In genomic region chr3:7484636-7485035, GRCh38 we compare ENCODE assay signal across 17 cellular contexts.
A peak's percentile ranks its signal among the peaks of the same experiment; 100 is the strongest.
DNase-seq lines count a peak whose midpoint lies in the region; ATAC-seq, FAIRE-seq and TF ChIP-seq lines count a peak whose summit lies in the region.
"Had no signal": no experiment of that assay in that cellular context is flagged by ENCODE, and none has a peak within 500 bp of the region (broad histone marks: within the 10 kb centered on the region; RNA-seq: fewer than 3 reads in every experiment).

No MANE protein-coding gene starts in this region.

- no peak for FAIRE-seq in endothelial cell of umbilical vein (lab: Jason Lieb, UNC)
- FAIRE-seq: GM18507 had no signal

- no TSS peak for BruUV-seq in A673 (replicated peaks; lab: Mats Ljungman, UMichigan)
- no TSS peak for BruUV-seq in endothelial cell of umbilical vein (replicated peaks; lab: Mats Ljungman, UMichigan)

- DNase-seq in A673 (ENCODE audit: low spot score) = peak; percentile 60
- no peak for DNase-seq in RWPE2 (ENCODE audit: low spot score)
- peak; percentile 21 for DNase-seq in endothelial cell of umbilical vein (ENCODE audit: low read depth, low spot score)
- DNase-seq in kidney glomerular epithelial cell (lab: John Stamatoyannopoulos, UW) = peak; percentile 9
- DNase-seq in upper lobe of right lung = no peak
- DNase-seq in HCEC 1CT = no peak
- DNase-seq: GM23248, Karpas-422, NCI-H187 treated with DMSO at 0.1 percent for 48 hours, NCI-H446 treated with DMSO at 0.1 percent for 48 hours, NCI-H774, PC-9, Right ventricle myocardium superior had no signal

- H3K27me3 ChIP-seq in A673 (replicated peaks; ENCODE audit: insufficient read depth, low read depth, low read length, poor library complexity) (no peaks in the 10 kb centered on the region), RWPE2 (ENCODE audit: insufficient read depth, poor library complexity, severe bottlenecking) (no peaks in the 10 kb centered on the region), endothelial cell of umbilical vein (ENCODE audit: control insufficient read depth in 2 of 2, insufficient read depth in 2 of 2, low read length in 2 of 2) (no peaks in the 10 kb centered on the region), upper lobe of right lung (no peaks in the 10 kb centered on the region)

- H3K4me3 ChIP-seq in A673 (ENCODE audit: low read depth, low read length, poor library complexity, severe bottlenecking) (no peak overlapping the region), RWPE2 (ENCODE audit: severe bottlenecking) (no peak overlapping the region), endothelial cell of umbilical vein (replicated peaks in 1 of 3; ENCODE audit: insufficient read depth in 1 of 3, low read depth in 1 of 3, low read length in 3 of 3) (no peak overlapping the region), upper lobe of right lung (no peak overlapping the region)
- H3K4me3 ChIP-seq: GM23248, PC-9 had no signal

- H3K4me1 ChIP-seq in A673 (ENCODE audit: insufficient read depth, low read length, poor library complexity, severe bottlenecking) (no peaks in the 10 kb centered on the region), RWPE2 (ENCODE audit: insufficient read depth, poor library complexity, severe bottlenecking) (no peaks in the 10 kb centered on the region), endothelial cell of umbilical vein (ENCODE audit: control insufficient read depth, extremely low read depth, insufficient read depth, low read length) (no peaks in the 10 kb centered on the region), upper lobe of right lung (no peaks in the 10 kb centered on the region)

- H4K20me1 ChIP-seq in endothelial cell of umbilical vein (replicated peaks; ENCODE audit: control insufficient read depth, extremely low read depth, insufficient read depth, low read length) = no peaks in the 10 kb centered on the region

- H3K9ac ChIP-seq in endothelial cell of umbilical vein (replicated peaks; ENCODE audit: extremely low read depth, insufficient read depth, low read length) = no peak overlapping the region
- H3K9ac ChIP-seq: GM23248 had no signal

- no peak for TF ChIP-seq POLR2A in endothelial cell of umbilical vein (IDR thresholded peaks at IDR 0.05; ENCODE audit: low read depth, low read length)
- no peak for TF ChIP-seq POLR2A in GM18505 (IDR thresholded peaks at IDR 0.05; ENCODE audit: borderline replicate concordance, extremely low read depth, insufficient read depth, insufficient read length)

- TF ChIP-seq CTCF in A673 (conservative IDR thresholded peaks at IDR 0.05; ENCODE audit: low read depth, low read length) = no peak
- TF ChIP-seq CTCF in RWPE2 (IDR thresholded peaks at IDR 0.05; ENCODE audit: poor library complexity, severe bottlenecking) = no peak
- TF ChIP-seq CTCF in endothelial cell of umbilical vein (IDR thresholded peaks at IDR 0.05; ENCODE audit: extremely low read depth in 1 of 2, insufficient read depth in 1 of 2, low read depth in 1 of 2, low read length in 2 of 2) = no peak
- TF ChIP-seq CTCF in upper lobe of right lung (IDR thresholded peaks at IDR 0.05) = no peak

- ATAC-seq in RWPE2 (ENCODE audit: low read depth) = peak; percentile 66
- no peak for ATAC-seq in GM19395 (IDR thresholded peaks at IDR 0.05; ENCODE audit: unreplicated experiment)
- no peak for ATAC-seq in upper lobe of right lung
- no peak for ATAC-seq in GM18505 (IDR thresholded peaks at IDR 0.05; ENCODE audit: unreplicated experiment)

- no peaks in the 10 kb centered on the region for H3K9me3 ChIP-seq in A673 (ENCODE audit: low read depth, low read length, poor library complexity, severe bottlenecking)
- no peaks in the 10 kb centered on the region for H3K9me3 ChIP-seq in RWPE2 (ENCODE audit: severe bottlenecking)
- H3K9me3 ChIP-seq in endothelial cell of umbilical vein (replicated peaks; ENCODE audit: control insufficient read depth, insufficient read depth, low read length) = no peaks in the 10 kb centered on the region
- H3K9me3 ChIP-seq in upper lobe of right lung = no peaks in the 10 kb centered on the region

- intact Hi-C loops in A673 (cut with micrococcal nuclease; ENCODE audit: unreplicated experiment) (no loop called here), endothelial cell of umbilical vein (cut with micrococcal nuclease) (no loop called here), upper lobe of right lung (cut with DNase I) (no loop called here)

- H3K27ac ChIP-seq in A673 (ENCODE audit: low read depth, low read length, poor library complexity, severe bottlenecking) = no peak overlapping the region
- peak overlapping the region; percentile 45 for H3K27ac ChIP-seq in RWPE2 (ENCODE audit: poor library complexity, severe bottlenecking)
- no peak overlapping the region for H3K27ac ChIP-seq in endothelial cell of umbilical vein (ENCODE audit: insufficient read depth, low read depth, low read length)
- no peak overlapping the region for H3K27ac ChIP-seq in upper lobe of right lung
- H3K27ac ChIP-seq: C4-2B, GM23248, PC-9 had no signal

- H3K36me3 ChIP-seq in A673 (ENCODE audit: insufficient read depth, low read length, poor library complexity, severe bottlenecking) (no peaks in the 10 kb centered on the region), RWPE2 (ENCODE audit: low read depth) (no peaks in the 10 kb centered on the region), endothelial cell of umbilical vein (ENCODE audit: control insufficient read depth in 2 of 2, extremely low read depth in 1 of 2, insufficient read depth in 2 of 2, low read length in 2 of 2) (no peaks in the 10 kb centered on the region), upper lobe of right lung (no peaks in the 10 kb centered on the region)

- dilution Hi-C loops in endothelial cell of umbilical vein (cut with MboI; ENCODE audit: extremely low pct_ligation_motif_present, low sequenced_read_pairs) = no loop called here

- POLR2A ChIA-PET in A673 (lab: Charles Lee; ENCODE audit: low non-redundant PET) (no interaction called here), endothelial cell of umbilical vein (lab: Charles Lee) (no interaction called here)

- no peak overlapping the region for H2AFZ ChIP-seq in endothelial cell of umbilical vein (ENCODE audit: low read depth, low read length)
- H2AFZ ChIP-seq: GM23248, PC-9 had no signal

- CTCF ChIA-PET in A673 (lab: Charles Lee) (no interaction called here), endothelial cell of umbilical vein (lab: Charles Lee) (no interaction called here)

- H3K79me2 ChIP-seq in endothelial cell of umbilical vein (ENCODE audit: control insufficient read depth, insufficient read depth, low read length) = no peaks in the 10 kb centered on the region

- no peaks in the 10 kb centered on the region for H3K9me1 ChIP-seq in endothelial cell of umbilical vein (replicated peaks; ENCODE audit: control insufficient read depth, extremely low read depth, insufficient read depth, low read length)

- no peak overlapping the region for H3K4me2 ChIP-seq in endothelial cell of umbilical vein (ENCODE audit: insufficient read depth, low read length)
- H3K4me2 ChIP-seq: PC-9 had no signal

TF ChIP-seq in endothelial cell of umbilical vein, 7 proteins besides CTCF, POLR2A, EP300 and RAD21:
- no peak for TF ChIP-seq EZH2 (IDR thresholded peaks at IDR 0.05; ENCODE audit: borderline replicate concordance, low read depth, low read length, severe bottlenecking)
- peak; percentile 7 for TF ChIP-seq JUN (IDR thresholded peaks at IDR 0.05; ENCODE audit: borderline replicate concordance, insufficient read depth, insufficient read length, low read depth)
- TF ChIP-seq POLR2AphosphoS5 (IDR thresholded peaks at IDR 0.05; ENCODE audit: insufficient read depth, low read depth, low read length) = no peak

Comparison
In these comparisons a context has a peak if more than half of its experiments do, and no peak if none do; other contexts are left out.
1. DNase-seq: peak in A673 (single experiment), endothelial cell of umbilical vein (single experiment) and kidney glomerular epithelial cell (single experiment); none in RWPE2 (single experiment), upper lobe of right lung (single experiment) and HCEC 1CT (single experiment).